In genomic region chrX:47218280-47218919, GRCh38 we compare ENCODE assay signal across 8 cellular contexts. TPM values are rescaled to one million over a fixed set of nuclear protein-coding genes. Genes with fewer than 3 reads are reported as not detected.
A peak's percentile ranks its signal among the peaks of the same experiment; 100 is the strongest.
DNase-seq lines count a peak whose midpoint lies in the region; ATAC-seq and TF ChIP-seq lines count a peak whose summit lies in the region.

TSS of gene CDK16 (plus strand) at chrX:47218681. CDS start at chrX:47223558, 4,877 bp downstream.

- peak within 1 kb of the TSS; percentile 79 for H2AK5ac ChIP-seq in IMR-90 (ENCODE audit: low read depth, low read length)

- H2BK20ac ChIP-seq in IMR-90 (ENCODE audit: low read depth, low read length): peak within 1 kb of the TSS; percentile 85

- H3K4me2 ChIP-seq in IMR-90 (ENCODE audit: low read depth, low read length) (peak within 1 kb of the TSS; percentile 98), PC-9 (peak within 1 kb of the TSS; percentile 74)

- H2BK120ac ChIP-seq in IMR-90 (ENCODE audit: low read depth, low read length): peak within 1 kb of the TSS; percentile 93

- ATAC-seq in GM21529 (IDR thresholded peaks at IDR 0.05; ENCODE audit: unreplicated experiment): peak; percentile 49
- peak; percentile 66 for ATAC-seq in IMR-90 (ENCODE audit: low read depth)
- ATAC-seq in activated T-cell treated with anti-CD3 and anti-CD28 coated beads, Interleukin-2, amount 50 U/mL, for 4 hours: peak; percentile 59 to 60
- ATAC-seq in stimulated activated effector memory CD8-positive, alpha-beta T cell treated with anti-CD3 and anti-CD28 coated beads, Interleukin-12 subunit alpha, Interleukin-12 subunit beta, amount 100 ng/mL, for 72 hours: peak; percentile 65

- intact Hi-C loops in IMR-90 (cut with micrococcal nuclease) (loop anchor here (1.0 kb wide), 1 partner anchor 94 kb away; no protein-coding TSS in a partner anchor), PC-9 (cut with micrococcal nuclease; ENCODE audit: unreplicated experiment) (loop anchor here (1.0 to 5.0 kb wide), 4 partner anchors 15 to 144 kb away; partner anchors contain the start of gene USP11)

- H3K9me1 ChIP-seq in IMR-90 (ENCODE audit: insufficient read depth, low read length): peaks cover 28% of the 10 kb centered on the region

- peak within 1 kb of the TSS; percentile 96 for H3K4ac ChIP-seq in IMR-90 (ENCODE audit: low read depth, low read length)

- H3K9me3 ChIP-seq in IMR-90 (ENCODE audit: control insufficient read depth, insufficient read depth, low read length): no peaks in the 10 kb centered on the region
- no peaks in the 10 kb centered on the region for H3K9me3 ChIP-seq in PC-9 (ENCODE audit: insufficient read depth, low read depth)
- H3K9me3 ChIP-seq in esophagus (ENCODE audit: control insufficient read depth in 2 of 2, insufficient read depth in 1 of 2, low read depth in 1 of 2, low read length in 1 of 2): no peaks in the 10 kb centered on the region

- H3K27me3 Mint-ChIP-seq in activated T-cell treated with anti-CD3 and anti-CD28 coated beads, Interleukin-2, amount 50 U/mL, for 4 hours (ENCODE audit: low read depth): no peaks in the 10 kb centered on the region

- peak within 1 kb of the TSS; percentile 84 for H3K9ac ChIP-seq in IMR-90 (ENCODE audit: low read depth, low read length)

- POLR2A ChIA-PET in IMR-90 (lab: Charles Lee; ENCODE audit: unreplicated experiment): interaction anchor here (0.5 kb wide), 1 partner anchor 15 kb away, joined by 3 read pairs; no protein-coding TSS in a partner anchor
- POLR2A ChIA-PET in PC-9 (lab: Charles Lee; ENCODE audit: unreplicated experiment): interaction anchor here (0.6 to 0.7 kb wide), 3 partner anchors 12 to 80 kb away, joined by 3 to 7 read pairs (median 5); no protein-coding TSS in a partner anchor

- H3K27ac ChIP-seq in IMR-90 (ENCODE audit: insufficient read depth, low read length) (peak within 1 kb of the TSS; percentile 94), PC-9 (peak within 1 kb of the TSS; percentile 90), esophagus (ENCODE audit: low read depth in 2 of 2, low read length in 1 of 2) (peak within 1 kb of the TSS; percentile 96 to 97)

- TF ChIP-seq POLR2A in IMR-90 (IDR thresholded peaks at IDR 0.05; ENCODE audit: low read depth, low read length): peak; percentile 89

- peak within 1 kb of the TSS; percentile 90 for H3K56ac ChIP-seq in IMR-90 (ENCODE audit: extremely low read depth, insufficient read depth, low read length)

- WGBS in IMR-90 (ENCODE audit: extremely low coverage in 2 of 2, insufficient read length in 1 of 2), 2 experiments: 1% methylated on average over 51 of the region's 61 CpGs; no CpG with 5 or more reads in 1 of the 2 experiments
- 0 to 3% methylated on average over 46 to 61 of the region's 61 CpGs for WGBS in esophagus, 2 donors

- H3K18ac ChIP-seq in IMR-90 (ENCODE audit: low read depth, low read length): peak within 1 kb of the TSS; percentile 51

- CTCF ChIA-PET in IMR-90 (lab: Yijun Ruan, JAX): no interaction called here
- CTCF ChIA-PET in PC-9 (lab: Charles Lee): interaction anchor here (0.9 kb wide), 1 partner anchor 166 kb away, joined by 4 read pairs; no protein-coding TSS in a partner anchor

- TF ChIP-seq RAD21 in IMR-90 (IDR thresholded peaks at IDR 0.05; ENCODE audit: low read length): 0 out of 2 replicates have a peak, but pooled peaks have one; percentile 5

- peaks cover 44% of the 10 kb centered on the region for H3K4me1 Mint-ChIP-seq in activated T-cell treated with anti-CD3 and anti-CD28 coated beads, Interleukin-2, amount 50 U/mL, for 4 hours (ENCODE audit: low read depth)
- peaks cover 42% of the 10 kb centered on the region for H3K4me1 Mint-ChIP-seq in stimulated activated effector memory CD8-positive, alpha-beta T cell treated with anti-CD3 and anti-CD28 coated beads, Interleukin-12 subunit alpha, Interleukin-12 subunit beta, amount 100 ng/mL, for 72 hours

- H3K9me3 Mint-ChIP-seq in activated T-cell treated with anti-CD3 and anti-CD28 coated beads, Interleukin-2, amount 50 U/mL, for 4 hours: no peaks in the 10 kb centered on the region
- H3K9me3 Mint-ChIP-seq in stimulated activated effector memory CD8-positive, alpha-beta T cell treated with anti-CD3 and anti-CD28 coated beads, Interleukin-12 subunit alpha, Interleukin-12 subunit beta, amount 100 ng/mL, for 72 hours: no peaks in the 10 kb centered on the region

- peak within 1 kb of the TSS; percentile 95 for H2AK9ac ChIP-seq in IMR-90 (replicated peaks; ENCODE audit: low read depth, low read length, poor library complexity)

- peak within 1 kb of the TSS; percentile 72 for H4K5ac ChIP-seq in IMR-90 (ENCODE audit: low read depth, low read length)

- H4K8ac ChIP-seq in IMR-90 (ENCODE audit: low read depth in 2 of 2, low read length in 2 of 2): peak within 1 kb of the TSS; percentile 76 to 85

- H3K36me3 ChIP-seq in IMR-90 (ENCODE audit: control insufficient read depth, insufficient read depth, low read length) (peaks cover 35% of the 10 kb centered on the region), PC-9 (ENCODE audit: low read depth) (no peaks in the 10 kb centered on the region), esophagus (ENCODE audit: control insufficient read depth in 2 of 2, insufficient read depth in 2 of 2, low read length in 1 of 2) (peaks cover 7 to 24% of the 10 kb centered on the region in 2 donors)

- H3K9me2 ChIP-seq in PC-9 (ENCODE audit: insufficient read depth): no peaks in the 10 kb centered on the region

- H3K23ac ChIP-seq in IMR-90 (ENCODE audit: low read depth, low read length): peak within 1 kb of the TSS; percentile 89

- H3K4me1 ChIP-seq in IMR-90 (ENCODE audit: control insufficient read depth, insufficient read depth, low read length): peaks cover 10% of the 10 kb centered on the region; the same call in 1 of the 2 replicates
- peaks cover 11% of the 10 kb centered on the region for H3K4me1 ChIP-seq in PC-9 (replicated peaks; ENCODE audit: insufficient read depth)
- H3K4me1 ChIP-seq in esophagus (ENCODE audit: control insufficient read depth in 2 of 2, insufficient read depth in 2 of 2, low read length in 1 of 2): peaks cover 0 to 13% of the 10 kb centered on the region in 2 donors

- no TSS peak for BruUV-seq in IMR-90 (replicated peaks; lab: Mats Ljungman, UMichigan)
- BruUV-seq in PC-9 (replicated peaks; lab: Mats Ljungman, UMichigan): TSS peak; percentile 49

- peaks cover 87% of the 10 kb centered on the region for H4K20me1 ChIP-seq in IMR-90 (ENCODE audit: insufficient read depth, low read length)
- peaks cover 4% of the 10 kb centered on the region for H4K20me1 ChIP-seq in PC-9 (ENCODE audit: insufficient read depth)

- H2BK5ac ChIP-seq in IMR-90 (ENCODE audit: low read depth, low read length, poor library complexity, severe bottlenecking): peak within 1 kb of the TSS; percentile 89

- peak within 1 kb of the TSS; percentile 80 for H4K91ac ChIP-seq in IMR-90 (ENCODE audit: insufficient read depth, low read depth, low read length)

- H3K4me3 Mint-ChIP-seq in activated T-cell treated with anti-CD3 and anti-CD28 coated beads, Interleukin-2, amount 50 U/mL, for 4 hours: peak within 1 kb of the TSS; percentile 91
- peak within 1 kb of the TSS; percentile 89 for H3K4me3 Mint-ChIP-seq in stimulated activated effector memory CD8-positive, alpha-beta T cell treated with anti-CD3 and anti-CD28 coated beads, Interleukin-12 subunit alpha, Interleukin-12 subunit beta, amount 100 ng/mL, for 72 hours

- H3K79me1 ChIP-seq in IMR-90 (ENCODE audit: low read depth in 1 of 2, low read length in 2 of 2): peaks cover 0 to 34% of the 10 kb centered on the region in 2 experiments; a peak in 2 of 4 replicates

- TF ChIP-seq CTCF in IMR-90 (conservative IDR thresholded peaks at IDR 0.05; ENCODE audit: low read depth, low read length): no peak
- TF ChIP-seq CTCF in PC-9 (conservative IDR thresholded peaks at IDR 0.05): no peak

- DNase-seq in DMS114 treated with DMSO at 0.1 percent for 48 hours (lab: John Stamatoyannopoulos, UW; ENCODE audit: unreplicated experiment) (peak; percentile 71), IMR-90 (peak; percentile 84), PC-9 (peak in 1 of 2 experiments; percentile 49), myocyte (ENCODE audit: low read depth) (peak; percentile 78)
- peak; percentile 73 for DNase-seq in activated T-cell treated with anti-CD3 and anti-CD28 coated beads, Interleukin-2, amount 50 U/mL, for 4 hours
- peak; percentile 57 to 86 for DNase-seq in stimulated activated effector memory CD8-positive, alpha-beta T cell treated with anti-CD3 and anti-CD28 coated beads, Interleukin-12 subunit alpha, Interleukin-12 subunit beta, amount 100 ng/mL, for 72 hours (ENCODE audit: low spot score in 2 of 2)

- dilution Hi-C loops in IMR-90 (cut with HindIII; ENCODE audit: low sequenced_read_pairs, unreplicated experiment): no loop called here

- peak within 1 kb of the TSS; percentile 100 for H3K27ac Mint-ChIP-seq in stimulated activated effector memory CD8-positive, alpha-beta T cell treated with anti-CD3 and anti-CD28 coated beads, Interleukin-12 subunit alpha, Interleukin-12 subunit beta, amount 100 ng/mL, for 72 hours

- in situ Hi-C loops in IMR-90 (cut with MboI; ENCODE audit: low sequenced_read_pairs): loop anchor here (25.0 kb wide), 1 partner anchor 419 kb away; the partner anchor contains the start of gene CFP

- peak within 1 kb of the TSS; percentile 98 for H3K14ac ChIP-seq in IMR-90 (replicated peaks; ENCODE audit: low read depth, low read length)

- H3K79me2 ChIP-seq in PC-9 (ENCODE audit: low read depth): peaks cover 28% of the 10 kb centered on the region

- H2AFZ ChIP-seq in IMR-90 (replicated peaks; ENCODE audit: low read length, poor library complexity) (peak within 1 kb of the TSS; percentile 93), PC-9 (peak within 1 kb of the TSS; percentile 68; the same call in 1 of the 2 replicates)

- H3K36me3 Mint-ChIP-seq in activated T-cell treated with anti-CD3 and anti-CD28 coated beads, Interleukin-2, amount 50 U/mL, for 4 hours (ENCODE audit: insufficient read depth): peaks cover 20% of the 10 kb centered on the region
- peaks cover 90% of the 10 kb centered on the region for H3K36me3 Mint-ChIP-seq in stimulated activated effector memory CD8-positive, alpha-beta T cell treated with anti-CD3 and anti-CD28 coated beads, Interleukin-12 subunit alpha, Interleukin-12 subunit beta, amount 100 ng/mL, for 72 hours

- H3K4me3 ChIP-seq in IMR-90 (ENCODE audit: insufficient read depth, low read depth, low read length) (peak within 1 kb of the TSS; percentile 54), PC-9 (peak within 1 kb of the TSS; percentile 58; the same call in 1 of the 2 replicates), esophagus (ENCODE audit: low read depth in 1 of 2, low read length in 2 of 2) (peak within 1 kb of the TSS; percentile 73 to 93)

- peak within 1 kb of the TSS; percentile 97; the same call in 2 of the 3 replicates for H2BK15ac ChIP-seq in IMR-90 (ENCODE audit: low read depth, low read length)

- H3F3A ChIP-seq in PC-9 (ENCODE audit: insufficient read depth, low read depth): peaks cover 9% of the 10 kb centered on the region

- H3K27me3 ChIP-seq in IMR-90 (ENCODE audit: control insufficient read depth, insufficient read depth, low read length): no peaks in the 10 kb centered on the region
- H3K27me3 ChIP-seq in PC-9 (ENCODE audit: insufficient read depth, low read depth): no peaks in the 10 kb centered on the region
- H3K27me3 ChIP-seq in esophagus (ENCODE audit: control insufficient read depth in 1 of 2, insufficient read depth in 2 of 2, low read length in 2 of 2): no peaks in the 10 kb centered on the region

RNA-seq across cellular contexts. Expression of gene CDK16, which starts in this region (rescaled TPM):
- 69.4 and 85.3 TPM in 2 replicates for total RNA-seq in IMR-90 (2012; rRNA removed)
- polyA plus RNA-seq in IMR-90 (2012; rRNA removed): 106 and 116 TPM in 2 replicates
- polyA plus RNA-seq in IMR-90 (2012; cell fraction: cytosol; rRNA removed): 72.0 and 131 TPM in 2 replicates
- 187 and 297 TPM in 2 replicates for polyA plus RNA-seq in IMR-90 (2012; cell fraction: nucleus; rRNA removed; ENCODE audit: low replicate concordance)
- total RNA-seq in PC-9 (2021): 67.7 and 82.1 TPM in 2 replicates
- 10 to 100 TPM; 45.4 to 51.4 (median 49.4) TPM for total RNA-seq in activated T-cell treated with anti-CD3 and anti-CD28 coated beads, Interleukin-2, amount 50 U/mL, for 4 hours
- polyA plus RNA-seq in esophagus: 10 to 100 TPM; 47.5 to 59.8 TPM
- 146 and 151 TPM in 2 replicates for total RNA-seq in myocyte
- polyA plus RNA-seq in myocyte (2012): 143 TPM
